9 cellular contexts compared by ENCODE assay signal in the genomic region with DNA sequence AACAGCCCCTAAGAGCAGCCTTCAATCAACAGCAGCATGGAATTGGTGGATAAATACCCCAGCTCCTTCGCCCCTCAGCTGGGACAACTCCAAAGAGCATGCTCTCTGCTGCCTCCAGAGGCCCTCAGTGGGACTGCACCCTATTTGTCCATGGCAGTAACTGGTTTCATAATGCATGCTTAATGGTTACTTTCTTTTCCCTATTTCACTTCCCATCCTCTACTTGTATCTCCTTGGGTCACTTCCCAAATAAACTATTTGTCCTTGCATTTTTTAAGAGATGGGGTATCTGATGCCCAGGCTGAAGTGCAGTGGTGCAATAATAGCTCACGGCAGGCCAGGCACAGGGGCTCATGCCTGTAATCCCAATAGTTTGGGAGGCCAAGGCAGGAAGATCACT. TPM values are rescaled to one million over a fixed set of nuclear protein-coding genes. Genes with fewer than 3 reads are reported as not detected.
DNase-seq lines count a peak whose midpoint lies in the region; ATAC-seq lines count a peak whose summit lies in the region.
"Had no signal": no experiment of that assay in that cellular context is flagged by ENCODE, and none has a peak within 500 bp of the region (broad histone marks: within the 10 kb centered on the region; RNA-seq: fewer than 3 reads in every experiment).

No MANE protein-coding gene starts in this region.

- no peaks in the 10 kb centered on the region for H3K79me2 ChIP-seq in trophoblast cell (ENCODE audit: control insufficient read depth, insufficient read depth, low read length, poor library complexity)

- no peak overlapping the region for H3K4ac ChIP-seq in trophoblast cell (ENCODE audit: low read depth, low read length)

- H3K4me1 ChIP-seq in trophoblast cell (ENCODE audit: control insufficient read depth in 1 of 2, insufficient read depth in 2 of 2, low read length in 2 of 2), result no peaks in the 10 kb centered on the region

- no peaks in the 10 kb centered on the region for H3K27me3 ChIP-seq in trophoblast cell (ENCODE audit: insufficient read depth, low read length)
- H3K27me3 ChIP-seq: BLaER1 had no signal

- no peak overlapping the region for H3K4me3 ChIP-seq in trophoblast cell (ENCODE audit: low read depth, low read length)
- H3K4me3 ChIP-seq: BLaER1 had no signal

- H2BK120ac ChIP-seq in trophoblast cell (ENCODE audit: insufficient read depth, low read length, poor library complexity), result no peak overlapping the region

- H2AK5ac ChIP-seq in trophoblast cell (ENCODE audit: low read length), result no peak overlapping the region

- no peak overlapping the region for H2BK5ac ChIP-seq in trophoblast cell (ENCODE audit: low read depth, low read length, poor library complexity)

- no peak overlapping the region for H3K14ac ChIP-seq in trophoblast cell (ENCODE audit: low read length)

- DNase-seq in NCI-H1105 (lab: John Stamatoyannopoulos, UW), result peak; percentile 24
- DNase-seq in NCI-H1105 treated with DMSO at 0.1 percent for 48 hours (lab: John Stamatoyannopoulos, UW), result no peak
- peak; percentile 16 for DNase-seq in NCI-H82 treated with DMSO at 0.1 percent for 48 hours (lab: John Stamatoyannopoulos, UW; ENCODE audit: unreplicated experiment)
- peak in 2 of 3 experiments; percentile 36 to 59 for DNase-seq in activated CD8-positive, alpha-beta memory T cell treated with anti-CD3 and anti-CD28 coated beads for 48 hours (ENCODE audit: low read depth in 2 of 3, low spot score in 2 of 3)
- DNase-seq in trophoblast cell, result peak; percentile 53 to 86
- no peak for DNase-seq in NCI-H446 treated with DMSO at 0.1 percent for 48 hours (lab: John Stamatoyannopoulos, UW)

- H2AFZ ChIP-seq in trophoblast cell (ENCODE audit: insufficient read depth, low read length, poor library complexity), result no peak overlapping the region

- no peak overlapping the region for H3K18ac ChIP-seq in trophoblast cell (ENCODE audit: low read length)

- no peak overlapping the region for H4K91ac ChIP-seq in trophoblast cell (ENCODE audit: low read depth, low read length)

- ATAC-seq in esophagus mucosa (peak; percentile 30), GM18520 (IDR thresholded peaks at IDR 0.05; ENCODE audit: unreplicated experiment) (no peak)

- no peak overlapping the region for H3K23ac ChIP-seq in trophoblast cell (ENCODE audit: low read length)

- H3K4me2 ChIP-seq in trophoblast cell (ENCODE audit: low read length), result no peak overlapping the region
- H3K4me2 ChIP-seq: BLaER1 had no signal

- no peak overlapping the region for H4K8ac ChIP-seq in trophoblast cell (ENCODE audit: low read depth, low read length)

- no peak overlapping the region for H3K9ac ChIP-seq in trophoblast cell (ENCODE audit: low read length)
- H3K9ac ChIP-seq: BLaER1 had no signal

- no peak overlapping the region for H3K27ac ChIP-seq in trophoblast cell (ENCODE audit: low read depth, low read length)
- H3K27ac ChIP-seq: BLaER1 had no signal

- WGBS in trophoblast cell (ENCODE audit: extremely low coverage, insufficient coverage, insufficient read length), result no CpG with 5 or more reads among the region's 2 CpGs

- peaks cover 3% of the 10 kb centered on the region for H3K9me3 ChIP-seq in trophoblast cell (ENCODE audit: insufficient read depth, low read depth, low read length)

- H3K79me1 ChIP-seq in trophoblast cell (ENCODE audit: low read length), result no peaks in the 10 kb centered on the region

- no peak overlapping the region for H4K12ac ChIP-seq in trophoblast cell (ENCODE audit: low read depth, low read length)

- no peak overlapping the region for H2BK12ac ChIP-seq in trophoblast cell (ENCODE audit: low read length)

- no peaks in the 10 kb centered on the region for H3K36me3 ChIP-seq in trophoblast cell (ENCODE audit: control insufficient read depth in 1 of 2, insufficient read depth in 2 of 2, low read length in 2 of 2)
- H3K36me3 ChIP-seq: BLaER1 had no signal

RNA-seq across cellular contexts. Expression of a gene that starts 13.5 kb away (rescaled TPM):
- 427 TPM for total RNA-seq in esophagus mucosa
- polyA plus RNA-seq in trophoblast cell (2013), result 859 and 864 TPM in 2 replicates

RNA-seq across cellular contexts. Expression of a gene that starts 48.9 kb away (rescaled TPM):
- total RNA-seq in esophagus mucosa, result 57.9 TPM
- polyA plus RNA-seq in trophoblast cell (2013), result 61.7 and 61.9 TPM in 2 replicates

Comparison
In these comparisons a context has a peak if more than half of its experiments do, and no peak if none do; other contexts are left out.
1. DNase-seq: peak in NCI-H1105 (single experiment), NCI-H82 treated with DMSO at 0.1 percent for 48 hours (single experiment), activated CD8-positive, alpha-beta memory T cell treated with anti-CD3 and anti-CD28 coated beads for 48 hours (2 of 3) and trophoblast cell (2 of 2); none in NCI-H1105 treated with DMSO at 0.1 percent for 48 hours (single experiment) and NCI-H446 treated with DMSO at 0.1 percent for 48 hours (single experiment).